Comparison of ENCODE assay signal across 8 cellular contexts in genomic region chr7:150378853-150379589, GRCh38. TPM values are rescaled to one million over a fixed set of nuclear protein-coding genes. Genes with fewer than 3 reads are reported as not detected.
DNase-seq lines count a peak whose midpoint lies in the region; ATAC-seq and TF ChIP-seq lines count a peak whose summit lies in the region.

ZNF775 (plus strand) TSS chr7:150379330; CDS start chr7:150388471, 9,141 bp downstream.

- H3K36me3 ChIP-seq in mucosa of rectum (ENCODE audit: control insufficient read depth in 2 of 2, insufficient read depth in 2 of 2, low read length in 2 of 2) = peaks cover 0 to 3% of the 10 kb centered on the region in 2 donors

- H3K4me3 ChIP-seq in Jurkat, Clone E6-1 (ENCODE audit: low read length) = peak within 1 kb of the TSS; percentile 88
- peak within 1 kb of the TSS; percentile 82 to 87 for H3K4me3 ChIP-seq in mucosa of rectum (ENCODE audit: low read length in 2 of 2)

- no peaks in the 10 kb centered on the region for H3K9me3 ChIP-seq in mucosa of rectum (ENCODE audit: control insufficient read depth in 2 of 2, low read length in 2 of 2)

- peaks cover 58 to 70% of the 10 kb centered on the region in 2 donors for H3K4me1 ChIP-seq in mucosa of rectum (ENCODE audit: control insufficient read depth in 2 of 2, insufficient read depth in 2 of 2, low read length in 2 of 2)

- H3K27me3 ChIP-seq in mucosa of rectum (ENCODE audit: control insufficient read depth in 2 of 2, insufficient read depth in 2 of 2, low read length in 2 of 2) = no peaks in the 10 kb centered on the region

- H3K9ac ChIP-seq in mucosa of rectum (ENCODE audit: low read depth in 1 of 2, low read length in 2 of 2) = peak within 1 kb of the TSS; percentile 91 to 94

- peak; percentile 68 for ATAC-seq in GM21619 (IDR thresholded peaks at IDR 0.05; ENCODE audit: unreplicated experiment)

- H3K27ac ChIP-seq in mucosa of rectum (ENCODE audit: low read depth in 2 of 2, low read length in 2 of 2) = peak within 1 kb of the TSS; percentile 97 to 99

- DNase-seq in DMS153 treated with DMSO at 0.1 percent for 48 hours (lab: John Stamatoyannopoulos, UW; ENCODE audit: unreplicated experiment) (peak; percentile 93), OCI-M2 (lab: John Stamatoyannopoulos, UW; ENCODE audit: unreplicated experiment) (peak; percentile 92), erythroblast (lab: John Stamatoyannopoulos, UW) (peak; percentile 92 to 95)
- DNase-seq in Jurkat, Clone E6-1 (ENCODE audit: low read depth, low spot score) = peak; percentile 87
- DNase-seq in activated T-cell treated with anti-CD3 and anti-CD28 coated beads, Interleukin-2, amount 50 U/mL, for 1 hour = peak; percentile 91
- DNase-seq in stimulated activated CD8-positive, alpha-beta memory T cell treated with anti-CD3 and anti-CD28 coated beads, Interleukin-4, amount 100 ng/mL, for 24 hours (ENCODE audit: low read depth) = peak; percentile 93

- peak; percentile 95 for TF ChIP-seq POLR2A in erythroblast (IDR thresholded peaks at IDR 0.05; ENCODE audit: low read length)

RNA-seq across cellular contexts. Expression of gene ZNF775, which starts in this region (rescaled TPM):
- polyA plus RNA-seq in Jurkat, Clone E6-1 (2012; ENCODE audit: insufficient read depth, insufficient read length) = 8.2 TPM

Comparison
In these comparisons a context has a peak if more than half of its experiments do, and no peak if none do; other contexts are left out.
1. Peak in every context shown above with its lines: DNase-seq, ATAC-seq, H3K4me3 ChIP-seq and H3K27ac ChIP-seq.